Comparison of ENCODE assay signal across 18 cellular contexts in genomic region chr11:57274904-57275498, GRCh38. TPM values are rescaled to one million over a fixed set of nuclear protein-coding genes. Genes with fewer than 3 reads are reported as not detected.
DNase-seq lines count a peak whose midpoint lies in the region; ATAC-seq and TF ChIP-seq lines count a peak whose summit lies in the region.
"Had no signal": no experiment of that assay in that cellular context is flagged by ENCODE, and none has a peak within 500 bp of the region (broad histone marks: within the 10 kb centered on the region; RNA-seq: fewer than 3 reads in every experiment).

No MANE protein-coding gene starts in this region.

- H3K27ac ChIP-seq in left ventricle myocardium inferior (replicated peaks): peak overlapping the region; percentile 81
- peak overlapping the region; percentile 23 for H3K27ac ChIP-seq in skeletal muscle tissue (ENCODE audit: low read depth, low read length)

- intact Hi-C loops in left ventricle myocardium inferior (cut with micrococcal nuclease): no loop called here
- intact Hi-C loops in Right ventricle myocardium superior (cut with DNase I): no loop called here
- intact Hi-C loops in natural killer cell (cut with micrococcal nuclease): no loop called here

- H3K36me3 ChIP-seq in left ventricle myocardium inferior: no peaks in the 10 kb centered on the region
- no peaks in the 10 kb centered on the region for H3K36me3 ChIP-seq in skeletal muscle tissue (ENCODE audit: control insufficient read depth in 3 of 3, insufficient read depth in 3 of 3, low read length in 3 of 3)
- H3K36me3 ChIP-seq: HAP-1 had no signal

- no peak overlapping the region for H3K4me3 ChIP-seq in left ventricle myocardium inferior
- no peak overlapping the region for H3K4me3 ChIP-seq in fibroblast of the aortic adventitia (ENCODE audit: low read depth, low read length)
- no peak overlapping the region for H3K4me3 ChIP-seq in skeletal muscle tissue (ENCODE audit: low read length in 3 of 3)
- H3K4me3 ChIP-seq: HAP-1 had no signal

- peaks cover 12 to 20% of the 10 kb centered on the region in 2 donors for H3K27me3 Mint-ChIP-seq in natural killer cell (ENCODE audit: low read depth in 2 of 2)

- no peaks in the 10 kb centered on the region for H3K36me3 Mint-ChIP-seq in natural killer cell
- H3K36me3 Mint-ChIP-seq: CD14-positive monocyte had no signal

- no peaks in the 10 kb centered on the region for H3K27me3 ChIP-seq in left ventricle myocardium inferior (ENCODE audit: low read depth)
- no peaks in the 10 kb centered on the region for H3K27me3 ChIP-seq in skeletal muscle tissue (ENCODE audit: control insufficient read depth in 3 of 3, insufficient read depth in 3 of 3, low read length in 3 of 3)

- H3K9me3 Mint-ChIP-seq in natural killer cell: no peaks in the 10 kb centered on the region

- no peak overlapping the region for H3K9ac ChIP-seq in skeletal muscle tissue (ENCODE audit: low read depth in 1 of 3, low read length in 3 of 3)

- TF ChIP-seq CTCF in left ventricle myocardium inferior (IDR thresholded peaks at IDR 0.05; ENCODE audit: borderline replicate concordance) (no peak), fibroblast of the aortic adventitia (IDR thresholded peaks at IDR 0.05; ENCODE audit: insufficient read depth, low read length) (no peak), natural killer cell (IDR thresholded peaks at IDR 0.05) (no peak)

- ATAC-seq in Right ventricle myocardium superior (ENCODE audit: poor library complexity): no peak
- no peak for ATAC-seq in natural killer cell
- ATAC-seq in HG02938 (IDR thresholded peaks at IDR 0.05; ENCODE audit: unreplicated experiment): no peak
- ATAC-seq: PC-3 had no signal

- peaks cover 41% of the 10 kb centered on the region for H3K4me1 ChIP-seq in left ventricle myocardium inferior
- H3K4me1 ChIP-seq in skeletal muscle tissue (ENCODE audit: control insufficient read depth in 3 of 3, insufficient read depth in 3 of 3, low read length in 3 of 3): peaks cover 9 to 16% (median 13%) of the 10 kb centered on the region in 3 donors

- peaks cover 5% of the 10 kb centered on the region in 2 donors for H3K4me1 Mint-ChIP-seq in natural killer cell

- DNase-seq in left ventricle myocardium inferior (no peak), Right ventricle myocardium superior (no peak), NCI-H226 (peak; percentile 64), fibroblast of the aortic adventitia (ENCODE audit: low read depth) (peak; percentile 62), natural killer cell (no peak), C1 segment of cervical spinal cord (lab: John Stamatoyannopoulos, UW) (no peak)
- DNase-seq: Caco-2, KG1, NCI-H1105, NCI-H1694 treated with DMSO at 0.1 percent for 48 hours, NCI-H446, PC-3 had no signal

- H3K4me3 Mint-ChIP-seq in natural killer cell: no peak overlapping the region
- H3K4me3 Mint-ChIP-seq: CD14-positive monocyte had no signal

- no peak overlapping the region for H3K27ac Mint-ChIP-seq in natural killer cell
- H3K27ac Mint-ChIP-seq: CD14-positive monocyte had no signal

- H3K9me3 ChIP-seq in left ventricle myocardium inferior (replicated peaks) (peaks cover 9% of the 10 kb centered on the region), skeletal muscle tissue (ENCODE audit: control insufficient read depth in 3 of 3, low read length in 3 of 3) (peaks cover 0 to 2% (median 0%) of the 10 kb centered on the region in 3 donors)
- H3K9me3 ChIP-seq: Caco-2, HAP-1 had no signal

RNA-seq across cellular contexts. Expression of gene APLNR, which starts 38.0 kb away (rescaled TPM):
- total RNA-seq in left ventricle myocardium inferior (8.5 TPM), Right ventricle myocardium superior (15.4 TPM), fibroblast of the aortic adventitia (ENCODE audit: low replicate concordance) (not detected in 2 replicates), skeletal muscle tissue (74.6 TPM), natural killer cell (under 1 TPM in 1 of 3 donors, not detected in 2; 0.07 TPM)
- total RNA-seq: Caco-2, G401, MCF 10A, PC-3 had no signal

RNA-seq across cellular contexts. Expression of gene TNKS1BP1, which starts 49.8 kb away (rescaled TPM):
- total RNA-seq in left ventricle myocardium inferior (32.6 TPM), Right ventricle myocardium superior (39.7 TPM), fibroblast of the aortic adventitia (ENCODE audit: low replicate concordance) (70.0 and 108 TPM in 2 replicates), skeletal muscle tissue (65.2 TPM), natural killer cell (1 to 10 TPM; 4.3 to 9.3 (median 7.5) TPM)

Comparison
In these comparisons a context has a peak if more than half of its experiments do, and no peak if none do; other contexts are left out.
1. DNase-seq: peak in NCI-H226 (single experiment) and fibroblast of the aortic adventitia (single experiment); none in left ventricle myocardium inferior (single experiment), Right ventricle myocardium superior (single experiment), natural killer cell (single experiment) and C1 segment of cervical spinal cord (0 of 14).